12 cellular contexts compared by ENCODE assay signal in the genomic region with DNA sequence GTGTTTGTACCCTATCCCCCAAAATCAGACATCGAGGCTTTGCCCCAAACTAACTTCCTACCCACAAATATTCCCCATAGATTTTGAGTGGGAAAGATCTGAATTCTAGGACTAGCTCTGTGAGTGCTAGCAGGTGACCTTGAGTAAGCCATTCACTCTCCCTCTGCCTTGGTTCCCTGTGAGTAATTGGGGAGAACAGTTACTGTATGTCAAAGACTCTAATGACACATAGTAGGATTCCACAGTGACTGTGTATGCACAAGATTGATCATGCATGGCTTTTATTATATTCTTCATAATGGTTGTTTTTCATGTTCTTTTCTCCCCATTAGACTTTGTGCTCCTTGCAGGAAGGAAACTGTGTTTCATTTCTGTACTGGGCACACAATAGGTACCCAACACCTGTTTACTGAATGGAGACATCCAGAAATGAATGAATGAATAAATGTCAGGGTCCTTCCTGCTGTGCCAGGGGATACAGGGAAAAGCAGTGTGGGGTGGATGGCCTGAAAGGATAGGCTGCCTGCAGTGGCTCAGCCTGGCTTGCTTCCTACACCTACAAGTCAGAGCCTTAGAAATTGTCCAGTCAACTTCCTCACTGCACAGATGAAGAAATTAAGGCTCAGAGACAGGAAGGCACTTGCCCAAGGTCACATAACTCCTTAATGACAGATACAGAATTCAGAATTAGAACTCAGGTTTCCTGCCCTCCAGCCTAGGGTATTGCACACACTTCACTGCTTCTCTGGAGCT. TPM values are rescaled to one million over a fixed set of nuclear protein-coding genes. Genes with fewer than 3 reads are reported as not detected.
DNase-seq lines count a peak whose midpoint lies in the region; ATAC-seq and TF ChIP-seq lines count a peak whose summit lies in the region.
"Had no signal": no experiment of that assay in that cellular context is flagged by ENCODE, and none has a peak within 500 bp of the region (broad histone marks: within the 10 kb centered on the region; RNA-seq: fewer than 3 reads in every experiment).

No MANE protein-coding gene starts in this region.

- no peak for TF ChIP-seq CTCF in Calu3 (IDR thresholded peaks at IDR 0.05; ENCODE audit: unreplicated experiment)
- no peak for TF ChIP-seq CTCF in mesothelial cell of epicardium (IDR thresholded peaks at IDR 0.05; ENCODE audit: unreplicated experiment)
- TF ChIP-seq CTCF in gastroesophageal sphincter (IDR thresholded peaks at IDR 0.05), result no peak

- CTCF ChIA-PET in Calu3 (lab: Charles Lee), result interaction anchor here (1.4 to 3.9 kb wide), 3 partner anchors 35 to 69 kb away, joined by 4 to 53 read pairs (median 25); a partner anchor contains a TSS

- no peak overlapping the region for H3K27ac Mint-ChIP-seq in Calu3 (ENCODE audit: unreplicated experiment)
- no peak overlapping the region for H3K27ac Mint-ChIP-seq in mesothelial cell of epicardium

- H3K4me1 ChIP-seq in gastroesophageal sphincter, result peaks cover 1 to 23% (median 7%) of the 10 kb centered on the region in 3 donors

- no peak for ATAC-seq in gastroesophageal sphincter

- H3K27me3 Mint-ChIP-seq in Calu3 (ENCODE audit: unreplicated experiment), result peaks cover 83% of the 10 kb centered on the region
- H3K27me3 Mint-ChIP-seq in mesothelial cell of epicardium (ENCODE audit: low read depth), result peaks cover 64% of the 10 kb centered on the region

- H3K36me3 Mint-ChIP-seq in Calu3 (ENCODE audit: insufficient read depth, unreplicated experiment), result peaks cover 26% of the 10 kb centered on the region
- H3K36me3 Mint-ChIP-seq in mesothelial cell of epicardium, result no peaks in the 10 kb centered on the region

- H3K9me3 ChIP-seq in gastroesophageal sphincter, result no peaks in the 10 kb centered on the region
- H3K9me3 ChIP-seq: tibial nerve had no signal

- H3K4me3 ChIP-seq in gastroesophageal sphincter, result no peak overlapping the region

- H3K27ac ChIP-seq in angular gyrus (ENCODE audit: low read depth, low read length) (peak overlapping the region; percentile 63), gastroesophageal sphincter (no peak overlapping the region)
- H3K27ac ChIP-seq: skin epidermis, tibial nerve had no signal

- no peaks in the 10 kb centered on the region for H3K36me3 ChIP-seq in gastroesophageal sphincter
- H3K36me3 ChIP-seq: tibial nerve had no signal

- no TSS peak for BruUV-seq in Calu3 (replicated peaks; lab: Mats Ljungman, UMichigan)

- TF ChIP-seq EP300 in gastroesophageal sphincter (IDR thresholded peaks at IDR 0.05), result no peak

- peaks cover 9% of the 10 kb centered on the region for H3K4me1 Mint-ChIP-seq in Calu3 (ENCODE audit: low read depth, unreplicated experiment)
- H3K4me1 Mint-ChIP-seq in mesothelial cell of epicardium, result peaks cover 11% of the 10 kb centered on the region

- H3K4me3 Mint-ChIP-seq in Calu3 (ENCODE audit: low read depth, unreplicated experiment) (peak overlapping the region; percentile 32), mesothelial cell of epicardium (peak overlapping the region; percentile 70)

- H3K27me3 ChIP-seq in gastroesophageal sphincter, result peaks cover 65% of the 10 kb centered on the region

- intact Hi-C loops in Calu3 (cut with micrococcal nuclease; ENCODE audit: unreplicated experiment), result loop anchor here (2.0 kb wide), 1 partner anchor 35 kb away; no protein-coding TSS in a partner anchor

- TF ChIP-seq POLR2A in gastroesophageal sphincter (IDR thresholded peaks at IDR 0.05), result no peak

- DNase-seq in CD1c-positive myeloid dendritic cell (ENCODE audit: extremely low spot score) (peak; percentile 60), Calu3 (no peak), mesothelial cell of epicardium (ENCODE audit: low spot score in 2 of 2, unreplicated experiment in 2 of 2) (no peak), DMS79 (lab: John Stamatoyannopoulos, UW) (no peak), NCI-H2227 treated with DMSO at 0.1 percent for 48 hours (lab: John Stamatoyannopoulos, UW) (no peak), LoVo (ENCODE audit: low spot score) (no peak)
- DNase-seq: MM.1S, RPMI8226 had no signal

- no CpG with 5 or more reads among the region's 1 CpG for WGBS in gastroesophageal sphincter (ENCODE audit: low coverage in 1 of 2), 2 donors

- H3K9me3 Mint-ChIP-seq in Calu3 (ENCODE audit: low read depth, unreplicated experiment) (no peaks in the 10 kb centered on the region), mesothelial cell of epicardium (no peaks in the 10 kb centered on the region)

RNA-seq across cellular contexts. Expression of a gene that starts 0.9 kb away (rescaled TPM):
- total RNA-seq in Calu3 (2022), result 0.12 TPM in 1 of 2 replicates, not detected in the other
- total RNA-seq in mesothelial cell of epicardium, result 0.45 to 0.80 TPM (median 0.56 TPM) in 3 replicates
- under 1 TPM in 2 of 4 donors, not detected in 2; 0.27 to 0.69 TPM for total RNA-seq in gastroesophageal sphincter

RNA-seq across cellular contexts. Expression of a gene that starts 4.0 kb away (rescaled TPM):
- total RNA-seq in Calu3 (2022), result 32.7 and 37.8 TPM in 2 replicates
- 8.9 to 9.7 TPM (median 9.2 TPM) in 3 replicates for total RNA-seq in mesothelial cell of epicardium
- 10 to 100 TPM in 1 of 4 donors, 1 to 10 TPM in 3; 4.2 to 13.4 (median 5.7) TPM for total RNA-seq in gastroesophageal sphincter

RNA-seq across cellular contexts. Expression of a gene that starts 12.0 kb away (rescaled TPM):
- 129 and 143 TPM in 2 replicates for total RNA-seq in Calu3 (2022)
- total RNA-seq in mesothelial cell of epicardium, result 33.4 to 38.2 TPM (median 37.1 TPM) in 3 replicates
- total RNA-seq in gastroesophageal sphincter, result 10 to 100 TPM; 21.3 to 34.0 (median 25.6) TPM

RNA-seq across cellular contexts. Expression of a gene that starts 22.4 kb away (rescaled TPM):
- total RNA-seq in Calu3 (2022) (2,072 and 2,073 TPM in 2 replicates), mesothelial cell of epicardium (992 to 1,038 TPM (median 1,015 TPM) in 3 replicates), gastroesophageal sphincter (100 to 1,000 TPM; 553 to 749 (median 626) TPM)

RNA-seq across cellular contexts. Expression of a gene that starts 43.8 kb away (rescaled TPM):
- total RNA-seq in Calu3 (2022) (37.5 and 41.8 TPM in 2 replicates), mesothelial cell of epicardium (31.6 to 33.5 TPM (median 33.4 TPM) in 3 replicates), gastroesophageal sphincter (1 to 10 TPM; 6.1 to 9.4 (median 6.9) TPM)
